ENCODE assay signal across 20 cellular contexts in the genomic region with DNA sequence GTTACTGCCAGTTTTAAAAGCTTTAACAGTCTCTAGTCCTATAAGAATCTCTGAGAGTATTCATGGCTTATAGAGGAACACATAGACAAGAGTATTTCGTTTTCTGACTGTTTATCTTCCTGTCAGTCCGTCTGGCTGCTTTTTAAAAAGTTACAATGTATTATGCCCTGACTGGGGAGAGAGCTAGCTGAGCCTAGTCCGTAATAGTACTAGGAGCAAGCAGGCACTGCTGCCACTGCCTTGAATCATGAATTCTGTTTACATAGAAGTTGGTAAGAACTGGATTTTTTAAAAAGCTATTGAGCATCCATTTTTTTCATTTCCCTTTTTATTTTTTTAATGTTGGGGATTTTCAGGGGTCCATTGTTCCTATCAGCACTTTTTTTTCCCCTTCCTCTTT. TPM values are rescaled to one million over a fixed set of nuclear protein-coding genes. Genes with fewer than 3 reads are reported as not detected.
DNase-seq lines count a peak whose midpoint lies in the region; ATAC-seq lines count a peak whose summit lies in the region.
"Had no signal": no experiment of that assay in that cellular context is flagged by ENCODE, and none has a peak within 500 bp of the region (broad histone marks: within the 10 kb centered on the region; RNA-seq: fewer than 3 reads in every experiment).

No MANE protein-coding gene starts in this region.

- no peak for ATAC-seq in stimulated activated naive B cell treated with anti-CD40 and anti-IgM and Interleukin-4, amounts not matched to agents 10 μg/mL and 1 μg/mL and 100 μg/mL, for 72 hours (replicated peaks)
- ATAC-seq in GM19035 (IDR thresholded peaks at IDR 0.05; ENCODE audit: unreplicated experiment), result no peak
- ATAC-seq: A549; CD8-positive, alpha-beta T cell; GM12878; HCT116 had no signal

- H3K27ac Mint-ChIP-seq in activated naive CD8-positive, alpha-beta T cell, result peak overlapping the region; percentile 54
- no peak overlapping the region for H3K27ac Mint-ChIP-seq in activated naive CD8-positive, alpha-beta T cell treated with anti-CD3 and anti-CD28 coated beads for 36 hours
- H3K27ac Mint-ChIP-seq in IgD-negative memory B cell, result peak overlapping the region in 2 of 3 donors; percentile 17 to 62
- peak overlapping the region; percentile 31 for H3K27ac Mint-ChIP-seq in stimulated activated naive B cell treated with anti-CD40 and anti-IgM and Interleukin-4, amounts not matched to agents 10 μg/mL and 1 μg/mL and 100 μg/mL, for 72 hours
- H3K27ac Mint-ChIP-seq: CD8-positive, alpha-beta T cell had no signal

- peaks cover 31% of the 10 kb centered on the region for H3K4me1 Mint-ChIP-seq in activated naive CD8-positive, alpha-beta T cell (ENCODE audit: low read depth)
- H3K4me1 Mint-ChIP-seq in activated naive CD8-positive, alpha-beta T cell treated with anti-CD3 and anti-CD28 coated beads for 36 hours, result peaks cover 38% of the 10 kb centered on the region
- H3K4me1 Mint-ChIP-seq in IgD-negative memory B cell, result peaks cover 0 to 2% (median under 1%) of the 10 kb centered on the region in 3 donors
- peaks cover 7 to 13% of the 10 kb centered on the region in 2 donors for H3K4me1 Mint-ChIP-seq in stimulated activated naive B cell treated with anti-CD40 and anti-IgM and Interleukin-4, amounts not matched to agents 10 μg/mL and 1 μg/mL and 100 μg/mL, for 72 hours

- H3K27me3 Mint-ChIP-seq in activated naive CD8-positive, alpha-beta T cell, result no peaks in the 10 kb centered on the region
- no peaks in the 10 kb centered on the region for H3K27me3 Mint-ChIP-seq in activated naive CD8-positive, alpha-beta T cell treated with anti-CD3 and anti-CD28 coated beads for 36 hours
- H3K27me3 Mint-ChIP-seq in IgD-negative memory B cell, result no peaks in the 10 kb centered on the region
- H3K27me3 Mint-ChIP-seq in stimulated activated naive B cell treated with anti-CD40 and anti-IgM and Interleukin-4, amounts not matched to agents 10 μg/mL and 1 μg/mL and 100 μg/mL, for 72 hours, result no peaks in the 10 kb centered on the region

- H3K4me3 Mint-ChIP-seq in activated naive CD8-positive, alpha-beta T cell, result no peak overlapping the region
- no peak overlapping the region for H3K4me3 Mint-ChIP-seq in activated naive CD8-positive, alpha-beta T cell treated with anti-CD3 and anti-CD28 coated beads for 36 hours
- no peak overlapping the region for H3K4me3 Mint-ChIP-seq in IgD-negative memory B cell
- no peak overlapping the region for H3K4me3 Mint-ChIP-seq in stimulated activated naive B cell treated with anti-CD40 and anti-IgM and Interleukin-4, amounts not matched to agents 10 μg/mL and 1 μg/mL and 100 μg/mL, for 72 hours
- H3K4me3 Mint-ChIP-seq: CD8-positive, alpha-beta T cell had no signal

- H3K36me3 Mint-ChIP-seq in activated naive CD8-positive, alpha-beta T cell, result peaks cover 11% of the 10 kb centered on the region
- H3K36me3 Mint-ChIP-seq in activated naive CD8-positive, alpha-beta T cell treated with anti-CD3 and anti-CD28 coated beads for 36 hours, result peaks cover 38% of the 10 kb centered on the region
- H3K36me3 Mint-ChIP-seq in IgD-negative memory B cell, result peaks cover 4% of the 10 kb centered on the region
- H3K36me3 Mint-ChIP-seq in stimulated activated naive B cell treated with anti-CD40 and anti-IgM and Interleukin-4, amounts not matched to agents 10 μg/mL and 1 μg/mL and 100 μg/mL, for 72 hours, result peaks cover 27 to 43% of the 10 kb centered on the region in 2 donors

- no peaks in the 10 kb centered on the region for H3K9me3 Mint-ChIP-seq in activated naive CD8-positive, alpha-beta T cell (ENCODE audit: low read depth)
- H3K9me3 Mint-ChIP-seq in activated naive CD8-positive, alpha-beta T cell treated with anti-CD3 and anti-CD28 coated beads for 36 hours, result no peaks in the 10 kb centered on the region
- H3K9me3 Mint-ChIP-seq in IgD-negative memory B cell, result no peaks in the 10 kb centered on the region
- H3K9me3 Mint-ChIP-seq in stimulated activated naive B cell treated with anti-CD40 and anti-IgM and Interleukin-4, amounts not matched to agents 10 μg/mL and 1 μg/mL and 100 μg/mL, for 72 hours, result no peaks in the 10 kb centered on the region
- H3K9me3 Mint-ChIP-seq: CD8-positive, alpha-beta T cell had no signal

- no peak for DNase-seq in activated naive CD8-positive, alpha-beta T cell treated with anti-CD3 and anti-CD28 coated beads for 36 hours
- peak; percentile 54 for DNase-seq in amniotic epithelial cell (ENCODE audit: low read depth)
- DNase-seq in stimulated activated naive B cell treated with anti-CD40 and anti-IgM and Interleukin-4, amounts not matched to agents 10 μg/mL and 1 μg/mL and 100 μg/mL, for 72 hours, result no peak
- no peak for DNase-seq in activated CD4-positive, alpha-beta T cell treated with anti-CD3 and anti-CD28 coated beads for 48 hours
- DNase-seq: C1 segment of cervical spinal cord; Caco-2; CD8-positive, alpha-beta T cell; GOT3; IMR-90; MM.1S; NCI-H2029; NCI-H446; NCI-H524 treated with DMSO at 0.1 percent for 48 hours; NCI-H774 had no signal

RNA-seq across cellular contexts. Expression of a gene that starts 26.6 kb away (rescaled TPM):
- 10 to 100 TPM; 12.6 to 14.4 TPM for total RNA-seq in activated naive CD8-positive, alpha-beta T cell treated with anti-CD3 and anti-CD28 coated beads for 36 hours
- 33.6 TPM for polyA plus RNA-seq in IgD-negative memory B cell

RNA-seq across cellular contexts. Expression of a gene that starts 37.0 kb away (rescaled TPM):
- 10 to 100 TPM; 45.9 to 49.0 TPM for total RNA-seq in activated naive CD8-positive, alpha-beta T cell treated with anti-CD3 and anti-CD28 coated beads for 36 hours
- polyA plus RNA-seq in IgD-negative memory B cell, result 15.6 TPM

RNA-seq across cellular contexts. Expression of a gene that starts 37.4 kb away (rescaled TPM):
- total RNA-seq in activated naive CD8-positive, alpha-beta T cell treated with anti-CD3 and anti-CD28 coated beads for 36 hours, result 10 to 100 TPM; 15.3 to 17.4 TPM
- 5.9 TPM for polyA plus RNA-seq in IgD-negative memory B cell
